In the genomic region with DNA sequence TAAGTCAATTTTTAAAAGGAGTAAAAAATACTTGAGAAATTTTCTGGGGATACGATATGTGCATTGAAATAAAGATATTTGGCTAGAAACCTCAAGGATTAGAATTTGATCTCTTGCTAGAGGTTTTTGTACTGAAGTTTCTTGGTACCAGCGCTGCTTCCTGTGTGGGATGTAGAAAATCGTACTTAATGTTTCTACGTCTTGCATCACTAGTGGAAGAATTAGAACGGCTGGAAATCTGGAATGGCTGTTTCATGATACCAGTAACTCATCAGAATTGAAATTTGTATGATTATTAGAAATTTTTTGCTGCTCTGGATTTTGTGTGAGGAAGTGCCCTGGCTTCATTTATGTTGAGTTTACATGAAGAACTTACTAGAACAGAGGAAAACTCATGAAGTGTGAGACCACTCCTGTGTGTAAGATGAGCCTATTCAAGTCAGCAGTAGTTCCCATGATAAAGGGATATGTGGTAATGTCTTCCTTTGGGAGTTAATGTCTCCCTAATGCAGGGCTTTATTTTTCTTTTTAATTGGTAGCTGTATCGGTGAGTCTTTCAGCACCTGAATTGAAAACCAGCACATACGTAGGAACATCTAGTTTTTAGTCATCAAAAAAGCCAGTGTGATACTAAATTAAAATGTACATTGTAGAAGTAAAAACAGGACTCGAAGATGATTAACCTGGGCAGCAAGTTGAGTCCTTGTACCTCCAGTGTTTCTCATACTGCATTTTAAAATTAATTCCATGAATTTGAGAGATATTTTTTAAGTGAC, we compare ENCODE assay signal across 1 cellular context.
TF ChIP-seq lines count a peak whose summit lies in the region.

No MANE protein-coding gene starts in this region.

TF ChIP-seq in H1, 55 proteins besides CTCF, POLR2A, EP300 and RAD21:
- TF ChIP-seq CREB1 (IDR thresholded peaks at IDR 0.05) (no peak), SRF (IDR thresholded peaks at IDR 0.05; ENCODE audit: low read depth, low read length) (no peak), E2F6 (IDR thresholded peaks at IDR 0.05) (no peak), RBBP5 (IDR thresholded peaks at IDR 0.05; ENCODE audit: borderline replicate concordance, low read depth, low read length) (no peak), NRF1 (IDR thresholded peaks at IDR 0.05; ENCODE audit: low read depth, low read length) (no peak), BACH1 (IDR thresholded peaks at IDR 0.05; ENCODE audit: low read length) (no peak), TAF1 (IDR thresholded peaks at IDR 0.05; ENCODE audit: low read depth, low read length) (no peak), CBX8 (IDR thresholded peaks at IDR 0.05; ENCODE audit: borderline replicate concordance, low read depth, low read length) (no peak), RNF2 (IDR thresholded peaks at IDR 0.05; ENCODE audit: borderline replicate concordance, low read depth, low read length, missing control alignments, poor library complexity, severe bottlenecking) (no peak), TEAD4 (IDR thresholded peaks at IDR 0.05; ENCODE audit: low read depth, low read length) (no peak)
